In the genomic region with DNA sequence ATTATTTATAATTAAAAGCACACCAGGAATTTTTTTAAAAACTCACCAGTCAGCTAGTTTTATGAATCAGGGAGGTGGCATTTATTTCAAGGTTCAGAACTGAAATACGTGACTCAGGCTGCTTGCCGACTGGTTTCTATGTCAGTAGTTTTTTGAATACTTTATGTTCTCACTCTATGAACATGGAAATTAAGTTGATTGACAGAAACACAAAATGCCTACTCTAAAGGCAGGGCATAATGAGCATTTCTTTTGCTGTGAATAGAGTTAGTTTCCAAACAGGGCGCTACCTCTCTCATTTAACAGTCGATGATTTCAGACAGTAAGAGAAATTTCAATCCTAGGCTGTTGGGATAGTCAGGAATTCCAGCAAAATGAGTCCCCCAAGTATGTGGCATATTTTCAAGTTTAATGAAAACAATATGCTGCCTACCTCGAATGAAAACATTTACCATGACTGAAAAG, we compare ENCODE assay signal across 12 cellular contexts. TPM values are rescaled to one million over a fixed set of nuclear protein-coding genes. Genes with fewer than 3 reads are reported as not detected.
DNase-seq lines count a peak whose midpoint lies in the region; ATAC-seq and TF ChIP-seq lines count a peak whose summit lies in the region.
"Had no signal": no experiment of that assay in that cellular context is flagged by ENCODE, and none has a peak within 500 bp of the region (broad histone marks: within the 10 kb centered on the region; RNA-seq: fewer than 3 reads in every experiment).

No MANE protein-coding gene starts in this region.

- H3K36me3 Mint-ChIP-seq in brain = peaks cover 4% of the 10 kb centered on the region
- no peaks in the 10 kb centered on the region for H3K36me3 Mint-ChIP-seq in natural killer cell

- H3K4me1 Mint-ChIP-seq in brain (peaks cover 63% of the 10 kb centered on the region), natural killer cell (peaks cover 61 to 72% of the 10 kb centered on the region in 2 donors)

- intact Hi-C loops in natural killer cell (cut with micrococcal nuclease) (loop anchor here (5.0 to 10.0 kb wide), 2 partner anchors 247 to 620 kb away; no protein-coding TSS in a partner anchor), Right ventricle myocardium superior (cut with DNase I) (no loop called here)

- H3K27ac ChIP-seq in BLaER1 treated with 17β-estradiol and CSF1 and Interleukin-3, amounts not matched to agents 10 nM and 100 nM = peak overlapping the region in 8 of 11 experiments; percentile 5 to 78 (median 34); a peak in 10 of 22 replicates

- peaks cover 83 to 93% (median 90%) of the 10 kb centered on the region in 10 experiments for H3K4me1 ChIP-seq in BLaER1 treated with 17β-estradiol and CSF1 and Interleukin-3, amounts not matched to agents 10 nM and 100 nM

- ATAC-seq in natural killer cell = no peak
- ATAC-seq in HG02642 (IDR thresholded peaks at IDR 0.05; ENCODE audit: poor library complexity, unreplicated experiment) = no peak
- ATAC-seq in Right ventricle myocardium superior (ENCODE audit: poor library complexity) = no peak

- peaks cover 0 to 11% (median 0%) of the 10 kb centered on the region in 11 experiments; a peak in 3 of 22 replicates for H3K27me3 ChIP-seq in BLaER1 treated with 17β-estradiol and CSF1 and Interleukin-3, amounts not matched to agents 10 nM and 100 nM

- DNase-seq in HT1080 (ENCODE audit: low read depth) = peak; percentile 70
- no peak for DNase-seq in natural killer cell
- no peak for DNase-seq in KG1 (lab: John Stamatoyannopoulos, UW)
- no peak for DNase-seq in activated gamma-delta T cell treated with Interleukin-2 at 50 U/mL for 16 hours
- no peak for DNase-seq in Right ventricle myocardium superior
- DNase-seq: central memory CD4-positive, alpha-beta T cell; DND-41; glutamatergic neuron; NCI-H748 treated with DMSO at 0.1 percent for 48 hours had no signal

- H3K27me3 Mint-ChIP-seq in brain (peaks cover 36% of the 10 kb centered on the region), natural killer cell (ENCODE audit: low read depth in 2 of 2) (no peaks in the 10 kb centered on the region)

- H3K9ac ChIP-seq in BLaER1 treated with 17β-estradiol and CSF1 and Interleukin-3, amounts not matched to agents 10 nM and 100 nM = peak overlapping the region in 7 of 11 experiments; percentile 0 to 76 (median 42); a peak in 7 of 22 replicates

- H3K36me3 ChIP-seq in BLaER1 treated with 17β-estradiol and CSF1 and Interleukin-3, amounts not matched to agents 10 nM and 100 nM = peaks cover 0 to 40% (median 19%) of the 10 kb centered on the region in 11 experiments; a peak in 10 of 22 replicates

- no peak for TF ChIP-seq CTCF in brain (conservative IDR thresholded peaks at IDR 0.05)
- no peak for TF ChIP-seq CTCF in natural killer cell (IDR thresholded peaks at IDR 0.05)

- H3K9me3 ChIP-seq in BLaER1 treated with 17β-estradiol and CSF1 and Interleukin-3, amounts not matched to agents 10 nM and 100 nM (replicated peaks in 1 of 11) = peaks cover 0 to 4% (median 0%) of the 10 kb centered on the region in 11 experiments; a peak in 5 of 22 replicates

- no peak overlapping the region for H3K4me3 ChIP-seq in BLaER1 treated with 17β-estradiol and CSF1 and Interleukin-3, amounts not matched to agents 10 nM and 100 nM

- H3K27ac Mint-ChIP-seq in brain (peak overlapping the region in 3 of 5 experiments; percentile 63 to 70 (median 69)), natural killer cell (no peak overlapping the region)

- peaks cover 0 to 39% (median 35%) of the 10 kb centered on the region in 11 experiments; a peak in 19 of 22 replicates for H4K20me1 ChIP-seq in BLaER1 treated with 17β-estradiol and CSF1 and Interleukin-3, amounts not matched to agents 10 nM and 100 nM

- H3K9me3 Mint-ChIP-seq in brain = peaks cover 0 to 2% (median 0%) of the 10 kb centered on the region in 5 experiments
- no peaks in the 10 kb centered on the region for H3K9me3 Mint-ChIP-seq in natural killer cell

- peak overlapping the region; percentile 10 to 96 (median 90); a peak in 20 of 22 replicates for H3K4me2 ChIP-seq in BLaER1 treated with 17β-estradiol and CSF1 and Interleukin-3, amounts not matched to agents 10 nM and 100 nM

- H3K4me3 Mint-ChIP-seq in brain (peak overlapping the region; percentile 53 to 81 (median 74)), natural killer cell (peak overlapping the region; percentile 21)

RNA-seq across cellular contexts. Expression of a gene that starts 6.7 kb away (rescaled TPM):
- 5.7 and 6.4 TPM in 2 replicates for total RNA-seq in HT1080 (2014; rRNA removed; shearing (Covaris generic))
- polyA plus RNA-seq in HT1080 (2015; cell fraction: cytosol; rRNA removed) = 4.3 and 4.6 TPM in 2 replicates
- 4.6 and 5.3 TPM in 2 replicates for polyA plus RNA-seq in HT1080 (2015; cell fraction: nucleus; rRNA removed)
- polyA plus RNA-seq in brain (ENCODE audit: insufficient read depth, low read depth, low replicate concordance) = 0.14 TPM
- total RNA-seq in natural killer cell (10 to 100 TPM; 14.1 to 18.6 (median 17.1) TPM), Right ventricle myocardium superior (1.5 TPM)

Comparison
In these comparisons a context has a peak if more than half of its experiments do, and no peak if none do; other contexts are left out.
1. H3K27ac Mint-ChIP-seq: peak in brain (3 of 5); none in natural killer cell (0 of 2).